In genomic region chr7:19920705-19921104, GRCh38 we compare ENCODE assay signal across 17 cellular contexts.
DNase-seq lines count a peak whose midpoint lies in the region; ATAC-seq and TF ChIP-seq lines count a peak whose summit lies in the region.
"Had no signal": no experiment of that assay in that cellular context is flagged by ENCODE, and none has a peak within 500 bp of the region (broad histone marks: within the 10 kb centered on the region; RNA-seq: fewer than 3 reads in every experiment).

No MANE protein-coding gene starts in this region.

- H3K27me3 Mint-ChIP-seq in MCF 10A (ENCODE audit: insufficient read depth, unreplicated experiment): no peaks in the 10 kb centered on the region
- H3K27me3 Mint-ChIP-seq in WTC11 (ENCODE audit: low read depth): no peaks in the 10 kb centered on the region
- H3K27me3 Mint-ChIP-seq: T-cell had no signal

- POLR2A ChIA-PET in MCF 10A (lab: Yijun Ruan, JAX) (no interaction called here), WTC11 (lab: Charles Lee) (no interaction called here)

- no peak overlapping the region for H3K27ac ChIP-seq in breast epithelium
- H3K27ac ChIP-seq in iPS DF 6.9 (ENCODE audit: low read length): no peak overlapping the region
- H3K27ac ChIP-seq in right lobe of liver: no peak overlapping the region

- no TSS peak for BruUV-seq in MCF 10A (replicated peaks; lab: Mats Ljungman, UMichigan)

- H3K4me3 ChIP-seq in breast epithelium: no peak overlapping the region
- no peak overlapping the region for H3K4me3 ChIP-seq in iPS DF 6.9 (ENCODE audit: low read length)
- no peak overlapping the region for H3K4me3 ChIP-seq in right lobe of liver
- H3K4me3 ChIP-seq: MG63 had no signal

- CTCF ChIA-PET in MCF 10A (lab: Yijun Ruan, JAX): interaction anchor here (0.5 kb wide), 1 partner anchor 175 kb away, joined by 3 read pairs; no protein-coding TSS in a partner anchor
- CTCF ChIA-PET in WTC11 (lab: Charles Lee): no interaction called here

- intact Hi-C loops in MCF 10A (cut with micrococcal nuclease) (no loop called here), breast epithelium (cut with DNase I; ENCODE audit: low total_unique reads) (no loop called here), right lobe of liver (cut with DNase I) (no loop called here)

- no CpG with 5 or more reads among the region's 7 CpGs for WGBS in iPS DF 6.9 (ENCODE audit: insufficient coverage, insufficient read length)
- 53% methylated on average over 6 of the region's 7 CpGs for WGBS in right lobe of liver (ENCODE audit: insufficient coverage, low coverage, low lambda C conversion rate, missing lambda C conversion rate)

- H3K36me3 ChIP-seq in breast epithelium (no peaks in the 10 kb centered on the region), iPS DF 6.9 (ENCODE audit: control insufficient read depth, insufficient read depth, low read length) (no peaks in the 10 kb centered on the region), right lobe of liver (no peaks in the 10 kb centered on the region)
- H3K36me3 ChIP-seq: MG63 had no signal

- H3K9me3 ChIP-seq in breast epithelium (no peaks in the 10 kb centered on the region), iPS DF 6.9 (ENCODE audit: control insufficient read depth, insufficient read depth, low read length) (no peaks in the 10 kb centered on the region), right lobe of liver (no peaks in the 10 kb centered on the region)
- H3K9me3 ChIP-seq: Caco-2, MG63 had no signal

- H3K4me1 ChIP-seq in breast epithelium (no peaks in the 10 kb centered on the region), iPS DF 6.9 (ENCODE audit: control insufficient read depth, insufficient read depth, low read length) (no peaks in the 10 kb centered on the region; the same call in 1 of the 2 replicates), right lobe of liver (no peaks in the 10 kb centered on the region)

- H3K4me3 Mint-ChIP-seq in MCF 10A (ENCODE audit: unreplicated experiment) (no peak overlapping the region), WTC11 (no peak overlapping the region)
- H3K4me3 Mint-ChIP-seq: T-cell had no signal

- DNase-seq in MCF 10A (ENCODE audit: unreplicated experiment): no peak
- no peak for DNase-seq in breast epithelium (ENCODE audit: low spot score in 2 of 2)
- peak; percentile 53 for DNase-seq in WTC11 (ENCODE audit: low spot score)
- peak; percentile 31 for DNase-seq in iPS DF 6.9 (ENCODE audit: low read depth, low spot score)
- no peak for DNase-seq in medulla oblongata (ENCODE audit: extremely low spot score)
- DNase-seq in activated naive CD4-positive, alpha-beta T cell treated with Interleukin-2 at 50 U/mL for 16 hours: no peak
- no peak for DNase-seq in SK-N-DZ (ENCODE audit: low spot score)
- DNase-seq in right lobe of liver: no peak
- DNase-seq: Caco-2, DMS53, KG1, NCI-H1105 treated with DMSO at 0.1 percent for 48 hours, NCI-H1930, NCI-H2171, NCI-H82, T-cell had no signal

- TF ChIP-seq POLR2A in breast epithelium (IDR thresholded peaks at IDR 0.05) (no peak), right lobe of liver (IDR thresholded peaks at IDR 0.05) (no peak)

- peaks cover 33% of the 10 kb centered on the region for H3K4me1 Mint-ChIP-seq in MCF 10A (ENCODE audit: insufficient read depth, unreplicated experiment)
- peaks cover 22% of the 10 kb centered on the region for H3K4me1 Mint-ChIP-seq in WTC11
- H3K4me1 Mint-ChIP-seq: T-cell had no signal

- H3K27ac Mint-ChIP-seq in MCF 10A (ENCODE audit: low read depth, unreplicated experiment) (peak overlapping the region; percentile 75), WTC11 (0 out of 2 replicates have a peak overlapping the region, but pooled peaks have one; percentile 18)
- H3K27ac Mint-ChIP-seq: T-cell had no signal

- H3K9me3 Mint-ChIP-seq in MCF 10A (ENCODE audit: unreplicated experiment): no peaks in the 10 kb centered on the region
- H3K9me3 Mint-ChIP-seq in WTC11: no peaks in the 10 kb centered on the region
- H3K9me3 Mint-ChIP-seq: T-cell had no signal

- peak; percentile 89 for ATAC-seq in WTC11
- no peak for ATAC-seq in right lobe of liver
- ATAC-seq: T-cell had no signal

- H3K36me3 Mint-ChIP-seq in MCF 10A (ENCODE audit: insufficient read depth, unreplicated experiment) (no peaks in the 10 kb centered on the region), WTC11 (peaks cover 9% of the 10 kb centered on the region)
- H3K36me3 Mint-ChIP-seq: T-cell had no signal

- H3K27me3 ChIP-seq in breast epithelium (no peaks in the 10 kb centered on the region), iPS DF 6.9 (ENCODE audit: control insufficient read depth, insufficient read depth, low read length) (no peaks in the 10 kb centered on the region), right lobe of liver (no peaks in the 10 kb centered on the region)
- H3K27me3 ChIP-seq: MG63 had no signal

- no peak for TF ChIP-seq CTCF in MCF 10A (IDR thresholded peaks at IDR 0.05; ENCODE audit: unreplicated experiment)
- TF ChIP-seq CTCF in breast epithelium (IDR thresholded peaks at IDR 0.05): no peak
- TF ChIP-seq CTCF in WTC11 (IDR thresholded peaks at IDR 0.05): no peak
- no peak for TF ChIP-seq CTCF in right lobe of liver (IDR thresholded peaks at IDR 0.05)

TF ChIP-seq in WTC11, 78 proteins besides CTCF, POLR2A, EP300 and RAD21:
- TF ChIP-seq TCF7 (CRISPR knock-in tag; IDR thresholded peaks at IDR 0.05; ENCODE audit: low read depth) (no peak), ESRRA (CRISPR knock-in tag; IDR thresholded peaks at IDR 0.05; ENCODE audit: borderline replicate concordance) (no peak), JAZF1 (CRISPR knock-in tag; IDR thresholded peaks at IDR 0.05) (no peak), ZNF317 (CRISPR knock-in tag; IDR thresholded peaks at IDR 0.05; ENCODE audit: borderline replicate concordance, low read depth) (no peak), SP1 (CRISPR knock-in tag; conservative IDR thresholded peaks at IDR 0.05) (no peak), PRRX2 (CRISPR knock-in tag; IDR thresholded peaks at IDR 0.05) (no peak), NR2C2 (CRISPR knock-in tag; IDR thresholded peaks at IDR 0.05) (no peak), ZSCAN18 (CRISPR knock-in tag; IDR thresholded peaks at IDR 0.05) (no peak), MXD4 (CRISPR knock-in tag; IDR thresholded peaks at IDR 0.05; ENCODE audit: borderline replicate concordance) (no peak), E2F5 (CRISPR knock-in tag; IDR thresholded peaks at IDR 0.05) (no peak), CREB1 (CRISPR knock-in tag; IDR thresholded peaks at IDR 0.05) (no peak), KAT7 (CRISPR knock-in tag; IDR thresholded peaks at IDR 0.05; ENCODE audit: borderline replicate concordance) (no peak), SMAD4 (CRISPR knock-in tag; IDR thresholded peaks at IDR 0.05) (no peak), NFATC4 (CRISPR knock-in tag; IDR thresholded peaks at IDR 0.05) (no peak)
- TF ChIP-seq, protein P1, sequence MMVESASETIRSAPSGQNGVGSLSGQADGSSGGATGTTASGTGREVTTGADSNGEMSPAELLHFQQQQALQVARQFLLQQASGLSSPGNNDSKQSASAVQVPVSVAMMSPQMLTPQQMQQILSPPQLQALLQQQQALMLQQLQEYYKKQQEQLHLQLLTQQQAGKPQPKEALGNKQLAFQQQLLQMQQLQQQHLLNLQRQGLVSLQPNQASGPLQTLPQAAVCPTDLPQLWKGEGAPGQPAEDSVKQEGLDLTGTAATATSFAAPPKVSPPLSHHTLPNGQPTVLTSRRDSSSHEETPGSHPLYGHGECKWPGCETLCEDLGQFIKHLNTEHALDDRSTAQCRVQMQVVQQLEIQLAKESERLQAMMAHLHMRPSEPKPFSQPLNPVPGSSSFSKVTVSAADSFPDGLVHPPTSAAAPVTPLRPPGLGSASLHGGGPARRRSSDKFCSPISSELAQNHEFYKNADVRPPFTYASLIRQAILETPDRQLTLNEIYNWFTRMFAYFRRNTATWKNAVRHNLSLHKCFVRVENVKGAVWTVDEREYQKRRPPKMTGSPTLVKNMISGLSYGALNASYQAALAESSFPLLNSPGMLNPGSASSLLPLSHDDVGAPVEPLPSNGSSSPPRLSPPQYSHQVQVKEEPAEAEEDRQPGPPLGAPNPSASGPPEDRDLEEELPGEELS (CRISPR knock-in tag; IDR thresholded peaks at IDR 0.05): no peak

Comparison
In these comparisons a context has a peak if more than half of its experiments do, and no peak if none do; other contexts are left out.
1. DNase-seq: peak in WTC11 (single experiment) and iPS DF 6.9 (single experiment); none in MCF 10A (single experiment), breast epithelium (0 of 2), medulla oblongata (single experiment), activated naive CD4-positive, alpha-beta T cell treated with Interleukin-2 at 50 U/mL for 16 hours (single experiment), SK-N-DZ (single experiment) and right lobe of liver (0 of 3).